Comparison of ENCODE assay signal across 25 cellular contexts in the genomic region with DNA sequence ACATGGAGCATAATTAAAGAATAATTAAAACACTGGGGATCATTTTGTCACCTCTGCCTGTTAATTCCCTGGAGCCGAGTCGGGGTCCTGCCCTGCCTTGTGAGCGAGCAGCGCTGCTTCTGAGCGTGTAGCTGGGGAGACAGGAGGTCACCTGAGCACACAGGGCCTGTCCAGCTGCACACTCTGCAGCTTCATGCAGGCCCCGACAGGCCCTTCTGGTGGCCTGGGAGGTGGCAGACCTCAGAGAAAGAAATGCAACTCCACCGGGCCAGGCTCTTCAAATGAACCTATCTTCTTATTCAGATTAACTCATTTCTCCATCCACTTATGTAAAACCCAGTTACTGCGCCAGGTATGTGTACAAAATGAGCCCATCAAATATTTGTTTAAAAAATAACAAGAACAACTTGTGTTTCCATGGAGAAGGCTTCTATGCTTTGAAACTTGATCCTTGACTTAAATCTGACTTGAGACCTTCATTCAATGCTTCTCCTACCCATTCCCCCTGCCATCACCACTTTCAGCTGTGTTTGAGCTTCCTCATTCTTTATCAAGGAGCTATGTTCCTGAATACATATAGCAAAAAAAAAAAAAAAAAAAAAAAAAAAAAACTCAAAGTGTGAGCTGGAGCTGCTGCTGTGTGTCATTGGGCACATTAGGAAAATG.
A peak's percentile ranks its signal among the peaks of the same experiment; 100 is the strongest.
DNase-seq lines count a peak whose midpoint lies in the region; ATAC-seq, FAIRE-seq and TF ChIP-seq lines count a peak whose summit lies in the region.
"Had no signal": no experiment of that assay in that cellular context is flagged by ENCODE, and none has a peak within 500 bp of the region (broad histone marks: within the 10 kb centered on the region; RNA-seq: fewer than 3 reads in every experiment).

No MANE protein-coding gene starts in this region.

- H3K4me1 ChIP-seq in left lung = no peaks in the 10 kb centered on the region
- peaks cover 0 to 9% (median 6%) of the 10 kb centered on the region in 4 donors for H3K4me1 ChIP-seq in stomach
- H3K4me1 ChIP-seq: BLaER1, breast epithelium, heart left ventricle, Peyer's patch, right lobe of liver, SJCRH30 had no signal

- peak; percentile 92 for ATAC-seq in left lung
- ATAC-seq: heart left ventricle, right lobe of liver, T-helper 17 cell had no signal

- FAIRE-seq in H54 (lab: Jason Lieb, UNC) = no peak
- FAIRE-seq in D721Med (lab: Jason Lieb, UNC) = no peak

- H3K36me3 ChIP-seq in left lung (no peaks in the 10 kb centered on the region), stomach (no peaks in the 10 kb centered on the region)
- H3K36me3 ChIP-seq: BLaER1, breast epithelium, heart left ventricle, Peyer's patch, right lobe of liver, SJCRH30 had no signal

- TF ChIP-seq EP300 in stomach (IDR thresholded peaks at IDR 0.05) = no peak

- H3K27me3 ChIP-seq in left lung = no peaks in the 10 kb centered on the region
- H3K27me3 ChIP-seq in stomach = no peaks in the 10 kb centered on the region
- H3K27me3 ChIP-seq: BLaER1, breast epithelium, heart left ventricle, Peyer's patch, right lobe of liver, SJCRH30 had no signal

- 42 to 65% (median 55%) methylated on average over 8 of the region's 8 CpGs for WGBS in stomach, 5 donors

- intact Hi-C loops in left lung (cut with DNase I) (no loop called here), stomach (cut with DNase I; ENCODE audit: low total_unique reads) (no loop called here), posterior vena cava (cut with DNase I) (no loop called here)

- DNase-seq in NCI-H2029 (lab: John Stamatoyannopoulos, UW) = peak; percentile 45
- DNase-seq in NCI-H2029 treated with DMSO at 0.1 percent for 48 hours (lab: John Stamatoyannopoulos, UW) = no peak
- peak; percentile 62 for DNase-seq in NCI-H510A treated with DMSO at 0.1 percent for 48 hours (lab: John Stamatoyannopoulos, UW)
- DNase-seq in left lung = peak; percentile 48 to 67
- peak; percentile 35 for DNase-seq in stomach
- DNase-seq in H54 (ENCODE audit: insufficient read length, low spot score) = no peak
- DNase-seq in D721Med (ENCODE audit: insufficient read length, low spot score) = no peak
- no peak for DNase-seq in posterior vena cava (ENCODE audit: low spot score)
- DNase-seq: activated CD8-positive, alpha-beta memory T cell treated with anti-CD3 and anti-CD28 coated beads, Interleukin-2, amount 50 U/mL, for 48 hours; activated effector memory CD4-positive, alpha-beta T cell treated with anti-CD3 and anti-CD28 coated beads, Interleukin-2, amount 50 U/mL, for 16 hours; GOT3; heart left ventricle; KBM-7; MV-4-11; NCI-H2107; NK-92 treated with Interleukin-12 subunit alpha and Interleukin-12 subunit beta, amount 100 ng/mL, for 24 hours; Peyer's patch; right lobe of liver; SJCRH30; stimulated activated CD4-positive, alpha-beta T cell treated with anti-CD3 and anti-CD28 coated beads, Interleukin-15, amount 100 ng/mL, for 24 hours; substantia nigra; T-helper 17 cell had no signal

- TF ChIP-seq POLR2A in stomach (IDR thresholded peaks at IDR 0.05) (no peak), H54 (IDR thresholded peaks at IDR 0.05; ENCODE audit: low read depth, low read length) (no peak)

- H3K4me3 ChIP-seq in left lung (no peak overlapping the region), stomach (no peak overlapping the region)
- H3K4me3 ChIP-seq: BLaER1, breast epithelium, coronary artery, heart left ventricle, Peyer's patch, right lobe of liver, SJCRH30 had no signal

- H3K9me3 ChIP-seq in left lung (no peaks in the 10 kb centered on the region), stomach (no peaks in the 10 kb centered on the region)
- H3K9me3 ChIP-seq: BLaER1, breast epithelium, heart left ventricle, Peyer's patch, right lobe of liver, SJCRH30 had no signal

- TF ChIP-seq CTCF in left lung (IDR thresholded peaks at IDR 0.05) = no peak
- no peak for TF ChIP-seq CTCF in stomach (IDR thresholded peaks at IDR 0.05)
- TF ChIP-seq CTCF in D721Med (IDR thresholded peaks at IDR 0.05; ENCODE audit: insufficient read depth, missing control alignments) = no peak

- peak overlapping the region in 1 of 2 donors; percentile 63 for H3K27ac ChIP-seq in left lung
- H3K27ac ChIP-seq in stomach = peak overlapping the region in 4 of 5 donors; percentile 20 to 48 (median 31)
- H3K27ac ChIP-seq: BLaER1, coronary artery, heart left ventricle, Peyer's patch, right lobe of liver, SJCRH30 had no signal

Comparison
In these comparisons a context has a peak if more than half of its experiments do, and no peak if none do; other contexts are left out.
1. DNase-seq: peak in NCI-H2029 (single experiment), NCI-H510A treated with DMSO at 0.1 percent for 48 hours (single experiment), left lung (2 of 2) and stomach (single experiment); none in NCI-H2029 treated with DMSO at 0.1 percent for 48 hours (single experiment), H54 (single experiment), D721Med (single experiment) and posterior vena cava (single experiment).